In the genomic region with DNA sequence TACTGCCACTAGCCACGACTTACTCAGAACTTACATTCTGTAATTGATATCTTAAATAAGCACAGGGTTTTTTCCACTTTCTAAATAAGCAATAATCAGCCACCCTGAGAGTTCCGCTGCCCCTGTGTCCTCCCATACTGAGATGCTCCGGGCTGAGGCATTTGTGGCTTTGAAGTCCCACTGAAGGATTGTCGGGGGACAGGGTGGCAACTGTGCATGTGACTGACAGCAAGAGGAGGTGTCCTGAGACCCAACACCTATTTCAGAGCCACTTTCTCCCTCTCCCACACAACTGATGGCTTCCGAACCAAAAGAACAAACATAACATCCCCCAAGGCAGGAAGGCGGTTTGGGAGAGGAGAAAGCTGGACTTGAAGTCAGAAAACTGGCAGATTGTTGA, we compare ENCODE assay signal across 1 cellular context.
TF ChIP-seq lines count a peak whose summit lies in the region.

No MANE protein-coding gene starts in this region.

TF ChIP-seq in IMR-90, 13 proteins besides CTCF, POLR2A, EP300 and RAD21:
- TF ChIP-seq, protein P1, sequence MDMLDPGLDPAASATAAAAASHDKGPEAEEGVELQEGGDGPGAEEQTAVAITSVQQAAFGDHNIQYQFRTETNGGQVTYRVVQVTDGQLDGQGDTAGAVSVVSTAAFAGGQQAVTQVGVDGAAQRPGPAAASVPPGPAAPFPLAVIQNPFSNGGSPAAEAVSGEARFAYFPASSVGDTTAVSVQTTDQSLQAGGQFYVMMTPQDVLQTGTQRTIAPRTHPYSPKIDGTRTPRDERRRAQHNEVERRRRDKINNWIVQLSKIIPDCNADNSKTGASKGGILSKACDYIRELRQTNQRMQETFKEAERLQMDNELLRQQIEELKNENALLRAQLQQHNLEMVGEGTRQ (IDR thresholded peaks at IDR 0.05; ENCODE audit: low read depth, low read length) = no peak
- TF ChIP-seq CEBPB (IDR thresholded peaks at IDR 0.05; ENCODE audit: low read depth, low read length) (no peak), MAFK (IDR thresholded peaks at IDR 0.05; ENCODE audit: low read depth, low read length) (no peak), BHLHE40 (IDR thresholded peaks at IDR 0.05; ENCODE audit: low read depth, low read length) (no peak), RCOR1 (IDR thresholded peaks at IDR 0.05; ENCODE audit: insufficient replicate concordance, low read length) (no peak), SMC3 (IDR thresholded peaks at IDR 0.05; ENCODE audit: low read depth, low read length) (no peak), RFX5 (IDR thresholded peaks at IDR 0.05; ENCODE audit: low read depth, low read length) (no peak), FOS (IDR thresholded peaks at IDR 0.05; ENCODE audit: low read depth, low read length) (no peak), MXI1 (IDR thresholded peaks at IDR 0.05; ENCODE audit: borderline replicate concordance, low read depth, low read length) (no peak), NFE2L2 (IDR thresholded peaks at IDR 0.05; ENCODE audit: low read depth, low read length) (no peak), CHD1 (IDR thresholded peaks at IDR 0.05; ENCODE audit: low read depth, low read length) (no peak), MAZ (IDR thresholded peaks at IDR 0.05; ENCODE audit: borderline replicate concordance, low read depth, low read length) (no peak)
- TF ChIP-seq, protein P2, sequence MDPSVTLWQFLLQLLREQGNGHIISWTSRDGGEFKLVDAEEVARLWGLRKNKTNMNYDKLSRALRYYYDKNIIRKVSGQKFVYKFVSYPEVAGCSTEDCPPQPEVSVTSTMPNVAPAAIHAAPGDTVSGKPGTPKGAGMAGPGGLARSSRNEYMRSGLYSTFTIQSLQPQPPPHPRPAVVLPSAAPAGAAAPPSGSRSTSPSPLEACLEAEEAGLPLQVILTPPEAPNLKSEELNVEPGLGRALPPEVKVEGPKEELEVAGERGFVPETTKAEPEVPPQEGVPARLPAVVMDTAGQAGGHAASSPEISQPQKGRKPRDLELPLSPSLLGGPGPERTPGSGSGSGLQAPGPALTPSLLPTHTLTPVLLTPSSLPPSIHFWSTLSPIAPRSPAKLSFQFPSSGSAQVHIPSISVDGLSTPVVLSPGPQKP (IDR thresholded peaks at IDR 0.05; ENCODE audit: borderline replicate concordance, low read depth, low read length) = no peak
